10 cellular contexts compared by ENCODE assay signal in the genomic region with DNA sequence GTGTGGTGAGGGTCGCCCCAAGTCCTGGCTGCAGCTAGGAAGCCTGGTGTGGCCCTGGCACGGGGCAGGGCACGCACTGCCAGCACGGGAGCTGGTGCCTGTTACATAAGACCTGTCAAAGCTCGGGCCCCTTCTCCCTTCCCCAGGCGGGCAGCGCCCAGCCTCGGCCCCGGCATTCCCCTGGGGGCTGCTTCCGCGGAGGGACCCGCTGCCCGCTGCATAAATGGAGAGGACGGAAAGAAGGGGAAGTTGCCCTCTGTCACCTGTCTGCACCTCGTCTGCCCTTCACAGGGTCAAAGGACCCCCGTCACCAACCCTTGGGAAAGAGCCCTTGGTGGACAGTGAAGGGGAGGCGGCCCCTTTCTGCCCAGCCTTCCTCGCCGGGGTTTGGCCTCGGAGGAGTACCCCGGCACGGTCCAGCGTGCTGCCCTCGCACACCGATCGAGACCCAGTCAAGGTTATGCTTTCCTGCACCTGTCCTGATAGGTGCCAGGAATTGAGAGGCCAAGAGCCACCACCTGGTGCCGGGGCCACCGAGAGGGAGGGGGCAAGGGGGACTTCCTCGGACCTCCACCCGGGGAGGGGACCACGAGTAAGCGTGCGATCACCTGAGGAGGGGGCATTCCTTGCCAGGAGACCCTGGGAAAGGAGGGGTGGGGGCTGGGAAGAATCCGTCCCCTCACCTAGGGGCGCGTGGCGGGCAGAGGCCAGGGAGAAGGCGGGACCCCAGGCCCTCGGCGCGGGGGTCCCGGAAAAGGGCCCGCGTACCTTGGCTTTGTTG. TPM values are rescaled to one million over a fixed set of nuclear protein-coding genes. Genes with fewer than 3 reads are reported as not detected.
DNase-seq lines count a peak whose midpoint lies in the region; ATAC-seq and TF ChIP-seq lines count a peak whose summit lies in the region.
"Had no signal": no experiment of that assay in that cellular context is flagged by ENCODE, and none has a peak within 500 bp of the region (broad histone marks: within the 10 kb centered on the region; RNA-seq: fewer than 3 reads in every experiment).

No MANE protein-coding gene starts in this region.

- no peaks in the 10 kb centered on the region for H3K9me2 ChIP-seq in PC-3 (replicated peaks; ENCODE audit: low read length)
- H3K9me2 ChIP-seq in SK-N-SH, result no peaks in the 10 kb centered on the region

- TF ChIP-seq CTCF in PC-3 (conservative IDR thresholded peaks at IDR 0.05; ENCODE audit: low read depth, low read length) (no peak), psoas muscle (IDR thresholded peaks at IDR 0.05) (no peak), SK-N-SH (IDR thresholded peaks at IDR 0.05) (no peak)

- H3K4me3 ChIP-seq in PC-3 (ENCODE audit: low read length) (no peak overlapping the region), psoas muscle (peak overlapping the region; percentile 71), SK-N-SH (ENCODE audit: low read depth in 2 of 2, low read length in 1 of 2) (peak overlapping the region in 1 of 2 experiments; percentile 49; a peak in 2 of 4 replicates)

- POLR2A ChIA-PET in PC-3 (lab: Charles Lee; ENCODE audit: unreplicated experiment), result no interaction called here
- POLR2A ChIA-PET in SK-N-SH (lab: Yijun Ruan, JAX), result no interaction called here

- no peaks in the 10 kb centered on the region for H3K79me2 ChIP-seq in PC-3 (ENCODE audit: low read length)
- no peaks in the 10 kb centered on the region for H3K79me2 ChIP-seq in SK-N-SH (ENCODE audit: insufficient read depth)

- TF ChIP-seq RAD21 in SK-N-SH (IDR thresholded peaks at IDR 0.05; ENCODE audit: low read length), result no peak

- H3K4me1 ChIP-seq in PC-3 (ENCODE audit: insufficient read depth, low read length), result peaks cover 41% of the 10 kb centered on the region
- H3K4me1 ChIP-seq in psoas muscle, result peaks cover 78% of the 10 kb centered on the region
- peaks cover 29 to 61% of the 10 kb centered on the region in 2 experiments; a peak in 3 of 4 replicates for H3K4me1 ChIP-seq in SK-N-SH (ENCODE audit: control insufficient read depth in 1 of 2, insufficient read depth in 2 of 2, low read depth in 1 of 2, low read length in 1 of 2)

- BruUV-seq in PC-3 (replicated peaks; lab: Mats Ljungman, UMichigan), result no TSS peak

- no peak overlapping the region for H3K9ac ChIP-seq in PC-3 (ENCODE audit: low read length)
- H3K9ac ChIP-seq in SK-N-SH, result no peak overlapping the region

- H3K4me2 ChIP-seq in PC-3 (ENCODE audit: low read length), result peak overlapping the region; percentile 12; the same call in 1 of the 2 replicates
- no peak overlapping the region for H3K4me2 ChIP-seq in SK-N-SH

- WGBS in psoas muscle, 3 donors, result 19 to 31% (median 19%) methylated on average over 40 to 44 of the region's 44 CpGs
- WGBS in SK-N-SH (ENCODE audit: low lambda C conversion rate), result 65% methylated on average over 25 of the region's 44 CpGs

- H3K27ac ChIP-seq in PC-3 (ENCODE audit: low read length) (no peak overlapping the region), psoas muscle (peak overlapping the region; percentile 97), SK-N-SH (ENCODE audit: low read depth in 2 of 2, low read length in 1 of 2) (no peak overlapping the region)

- H4K20me1 ChIP-seq in PC-3 (ENCODE audit: low read length) (no peaks in the 10 kb centered on the region), SK-N-SH (ENCODE audit: insufficient read depth) (no peaks in the 10 kb centered on the region)

- DNase-seq in DMS53 (lab: John Stamatoyannopoulos, UW) (peak; percentile 71), PC-3 (no peak), left cardiac atrium (peak; percentile 33), psoas muscle (no peak), SK-N-SH (no peak), NCI-H1694 (lab: John Stamatoyannopoulos, UW) (no peak)

- H3K36me3 ChIP-seq in PC-3 (ENCODE audit: low read depth, low read length) (no peaks in the 10 kb centered on the region), psoas muscle (ENCODE audit: insufficient read depth in 1 of 2, low read depth in 1 of 2) (peaks cover 5 to 25% of the 10 kb centered on the region in 2 donors), SK-N-SH (replicated peaks in 1 of 2; ENCODE audit: control insufficient read depth in 1 of 2, insufficient read depth in 2 of 2, low read length in 1 of 2) (peaks cover 0 to 3% of the 10 kb centered on the region in 2 experiments)

- H2AFZ ChIP-seq in PC-3 (ENCODE audit: low read length) (no peak overlapping the region), SK-N-SH (ENCODE audit: low read depth) (no peak overlapping the region)

- H3K9me3 ChIP-seq in PC-3 (ENCODE audit: low read length), result no peaks in the 10 kb centered on the region
- no peaks in the 10 kb centered on the region for H3K9me3 ChIP-seq in psoas muscle
- no peaks in the 10 kb centered on the region for H3K9me3 ChIP-seq in SK-N-SH

- peaks cover 5% of the 10 kb centered on the region for H3F3A ChIP-seq in PC-3 (ENCODE audit: low read length, unreplicated experiment)
- peaks cover 21% of the 10 kb centered on the region for H3F3A ChIP-seq in SK-N-SH (replicated peaks; ENCODE audit: insufficient read depth)

- TF ChIP-seq EP300 in SK-N-SH (IDR thresholded peaks at IDR 0.05; ENCODE audit: borderline replicate concordance in 1 of 2, low read depth in 1 of 2, low read length in 1 of 2), result no peak

- H3K27me3 ChIP-seq in PC-3 (ENCODE audit: low read length), result no peaks in the 10 kb centered on the region
- no peaks in the 10 kb centered on the region for H3K27me3 ChIP-seq in psoas muscle (ENCODE audit: insufficient read depth in 3 of 3, low read length in 2 of 3)
- no peaks in the 10 kb centered on the region for H3K27me3 ChIP-seq in SK-N-SH (ENCODE audit: insufficient read depth)

- ATAC-seq in PC-3 (no peak), left cardiac atrium (peak in 1 of 2 donors; percentile 2), psoas muscle (no peak), HG03039 (IDR thresholded peaks at IDR 0.05; ENCODE audit: unreplicated experiment) (no peak), GM19328 (IDR thresholded peaks at IDR 0.05; ENCODE audit: unreplicated experiment) (no peak)

- CTCF ChIA-PET in PC-3 (lab: Charles Lee), result interaction anchor here (1.1 kb wide), 1 partner anchor 25 kb away, joined by 3 read pairs; no protein-coding TSS in a partner anchor
- CTCF ChIA-PET in SK-N-SH (lab: Yijun Ruan, JAX), result interaction anchor here (0.8 to 5.1 kb wide), 7 partner anchors 10 to 823 kb away, joined by 3 to 41 read pairs (median 5); no protein-coding TSS in a partner anchor

- intact Hi-C loops in PC-3 (cut with micrococcal nuclease), result no loop called here
- intact Hi-C loops in left cardiac atrium (cut with DNase I), result no loop called here
- intact Hi-C loops in psoas muscle (cut with DNase I), result no loop called here

TF ChIP-seq in SK-N-SH, 30 proteins besides CTCF, POLR2A, EP300 and RAD21 (continues in another document):
- TF ChIP-seq ELF1 (IDR thresholded peaks at IDR 0.05), result no peak
- no peak for TF ChIP-seq NRF1 (IDR thresholded peaks at IDR 0.05; ENCODE audit: low read depth, low read length)
- TF ChIP-seq FOXM1 (IDR thresholded peaks at IDR 0.05; ENCODE audit: low read depth), result no peak
- TF ChIP-seq FOXJ3 (CRISPR knock-in tag; IDR thresholded peaks at IDR 0.05), result no peak
- no peak for TF ChIP-seq SMC3 (IDR thresholded peaks at IDR 0.05; ENCODE audit: low read depth, low read length)
- TF ChIP-seq TEAD4 (IDR thresholded peaks at IDR 0.05; ENCODE audit: borderline replicate concordance, insufficient read depth), result no peak
- no peak for TF ChIP-seq FOSL2 (IDR thresholded peaks at IDR 0.05; ENCODE audit: borderline replicate concordance, low read depth)
- TF ChIP-seq RXRA (IDR thresholded peaks at IDR 0.05; ENCODE audit: borderline replicate concordance, low read depth), result no peak
- no peak for TF ChIP-seq TAF1 (IDR thresholded peaks at IDR 0.05; ENCODE audit: borderline replicate concordance, low read depth, low read length)
- no peak for TF ChIP-seq JUND (IDR thresholded peaks at IDR 0.05)
- no peak for TF ChIP-seq GABPA (IDR thresholded peaks at IDR 0.05; ENCODE audit: low read depth)
- no peak for TF ChIP-seq EZH2phosphoT487 (IDR thresholded peaks at IDR 0.05; ENCODE audit: borderline replicate concordance, low read depth)
- no peak for TF ChIP-seq TCF12 (IDR thresholded peaks at IDR 0.05)
- TF ChIP-seq POLR2AphosphoS5 (IDR thresholded peaks at IDR 0.05; ENCODE audit: low read depth, low read length), result no peak
- TF ChIP-seq GATA2 (CRISPR knock-in tag; IDR thresholded peaks at IDR 0.05), result no peak
- TF ChIP-seq RFX5 (IDR thresholded peaks at IDR 0.05; ENCODE audit: low read length), result no peak
- TF ChIP-seq MXI1 (IDR thresholded peaks at IDR 0.05; ENCODE audit: low read depth, low read length), result no peak

RNA-seq across cellular contexts. Expression of gene MFRP, which starts 16.8 kb away (rescaled TPM):
- total RNA-seq in PC-3 (2014; rRNA removed), result not detected in 2 replicates
- not detected for total RNA-seq in left cardiac atrium
- total RNA-seq in psoas muscle, result not detected
- under 1 TPM in 2 of 3 donors, not detected in 1; 0.01 to 0.05 TPM for polyA plus RNA-seq in psoas muscle
- not detected in 2 replicates for polyA plus RNA-seq in SK-N-SH (2012; rRNA removed)
- polyA plus RNA-seq in SK-N-SH (2012; cell fraction: cytosol; rRNA removed), result not detected in 2 replicates
- not detected in 2 replicates for polyA plus RNA-seq in SK-N-SH (2012; cell fraction: nucleus; rRNA removed)
- total RNA-seq: subcutaneous adipose tissue had no signal
- polyA plus RNA-seq: keratinocyte had no signal

RNA-seq across cellular contexts. Expression of gene USP2, which starts 18.2 kb away (rescaled TPM):
- total RNA-seq in PC-3 (2014; rRNA removed), result 0.92 and 1.8 TPM in 2 replicates
- 10 to 100 TPM; 65.8 to 68.8 TPM for total RNA-seq in left cardiac atrium
- 100 to 1,000 TPM in 3 of 4 donors, 10 to 100 TPM in 1; 75.8 to 210 (median 156) TPM for total RNA-seq in psoas muscle
- polyA plus RNA-seq in psoas muscle, result 10 to 100 TPM; 49.0 to 76.4 (median 57.4) TPM
- 0.81 and 0.97 TPM in 2 replicates for polyA plus RNA-seq in SK-N-SH (2012; rRNA removed)
- 0.46 and 0.60 TPM in 2 replicates for polyA plus RNA-seq in SK-N-SH (2012; cell fraction: cytosol; rRNA removed)
- polyA plus RNA-seq in SK-N-SH (2012; cell fraction: nucleus; rRNA removed), result 1.6 TPM in 2 replicates

RNA-seq across cellular contexts. Expression of gene C1QTNF5, which starts 22.6 kb away (rescaled TPM):
- total RNA-seq in PC-3 (2014; rRNA removed) (2.0 and 2.6 TPM in 2 replicates), left cardiac atrium (10 to 100 TPM; 25.1 to 39.9 TPM), psoas muscle (10 to 100 TPM in 1 of 4 donors, 1 to 10 TPM in 3; 5.3 to 11.6 (median 8.8) TPM)
- polyA plus RNA-seq in psoas muscle (10 to 100 TPM in 1 of 3 donors, 1 to 10 TPM in 2; 3.2 to 12.0 (median 4.7) TPM), SK-N-SH (2012; rRNA removed) (0.71 and 0.76 TPM in 2 replicates)
- 0.53 and 0.84 TPM in 2 replicates for polyA plus RNA-seq in SK-N-SH (2012; cell fraction: cytosol; rRNA removed)
- polyA plus RNA-seq in SK-N-SH (2012; cell fraction: nucleus; rRNA removed), result 1.2 and 1.4 TPM in 2 replicates
- polyA plus RNA-seq: keratinocyte had no signal

RNA-seq across cellular contexts. Expression of gene RNF26, which starts 28.9 kb away (rescaled TPM):
- total RNA-seq in PC-3 (2014; rRNA removed), result 22.9 and 34.5 TPM in 2 replicates
- 10 to 100 TPM; 13.2 to 14.1 TPM for total RNA-seq in left cardiac atrium
- 1 to 10 TPM; 6.1 to 8.8 (median 7.5) TPM for total RNA-seq in psoas muscle
- 1 to 10 TPM; 5.8 to 8.9 (median 7.1) TPM for polyA plus RNA-seq in psoas muscle
- 26.6 and 31.9 TPM in 2 replicates for polyA plus RNA-seq in SK-N-SH (2012; rRNA removed)
- 14.5 and 21.8 TPM in 2 replicates for polyA plus RNA-seq in SK-N-SH (2012; cell fraction: cytosol; rRNA removed)
- polyA plus RNA-seq in SK-N-SH (2012; cell fraction: nucleus; rRNA removed), result 10.4 and 12.2 TPM in 2 replicates

RNA-seq across cellular contexts. Expression of gene MCAM, which starts 46.3 kb away (rescaled TPM):
- total RNA-seq in PC-3 (2014; rRNA removed) (124 and 162 TPM in 2 replicates), left cardiac atrium (100 to 1,000 TPM; 144 to 230 TPM), psoas muscle (10 to 100 TPM; 24.5 to 71.1 (median 43.6) TPM)
- polyA plus RNA-seq in psoas muscle (10 to 100 TPM; 15.4 to 27.4 (median 27.3) TPM), SK-N-SH (2012; rRNA removed) (22.8 and 28.4 TPM in 2 replicates)
- polyA plus RNA-seq in SK-N-SH (2012; cell fraction: cytosol; rRNA removed), result 10.9 and 18.9 TPM in 2 replicates
- polyA plus RNA-seq in SK-N-SH (2012; cell fraction: nucleus; rRNA removed), result 16.4 and 31.7 TPM in 2 replicates

Comparison
In these comparisons a context has a peak if more than half of its experiments do, and no peak if none do; other contexts are left out.
1. DNase-seq: peak in DMS53 (single experiment) and left cardiac atrium (single experiment); none in PC-3 (single experiment), psoas muscle (0 of 2), SK-N-SH (single experiment) and NCI-H1694 (single experiment).
2. RNA of gene USP2, which starts 18.2 kb away (total RNA-seq): 75.8 to 210 TPM in psoas muscle and 65.8 to 68.8 TPM in left cardiac atrium; 0.92 to 1.8 TPM in PC-3; every median in the first group is over 10 times any median in the second.